Comparison of ENCODE assay signal across 18 cellular contexts in the genomic region with DNA sequence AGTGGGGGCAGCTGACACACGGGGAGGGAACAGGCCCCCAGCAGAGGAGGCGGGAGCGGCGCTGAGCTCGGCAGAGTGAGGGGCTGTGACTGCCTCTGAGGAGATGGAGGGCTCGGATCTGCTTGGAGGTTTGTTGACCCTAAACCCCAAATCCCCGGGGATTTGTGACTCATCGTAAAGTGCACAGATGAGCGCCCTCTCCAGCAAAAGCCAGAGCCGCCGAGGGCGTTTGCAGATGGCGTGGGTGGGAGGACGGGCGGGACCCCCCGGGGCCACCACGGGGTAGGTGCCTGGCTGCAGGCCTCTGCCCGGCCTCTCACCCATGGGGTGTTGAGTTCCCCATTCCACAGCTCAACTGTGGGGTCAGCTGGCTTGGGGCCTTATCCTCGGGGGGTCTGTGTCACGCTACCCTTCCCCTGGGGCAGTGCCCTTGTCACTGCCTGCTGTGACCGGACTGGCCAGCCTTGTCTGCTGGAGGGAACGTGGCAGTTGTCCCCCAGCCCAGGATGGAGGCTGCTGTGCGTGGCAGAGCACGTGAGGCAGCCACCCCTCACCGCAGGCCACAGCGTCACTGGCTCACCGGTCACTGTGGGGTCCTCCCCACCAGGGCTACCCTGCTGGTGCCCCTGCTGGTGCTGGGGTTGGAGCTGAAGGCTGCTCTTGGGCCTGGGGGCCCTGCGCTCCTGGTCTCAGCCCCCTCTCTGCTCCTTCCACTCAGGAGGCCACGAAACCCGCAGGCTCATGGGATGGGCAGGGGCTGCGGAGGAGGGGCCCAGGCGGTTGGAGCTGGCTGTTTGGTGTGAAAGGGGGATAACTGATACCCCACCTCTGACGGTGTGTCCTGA. TPM values are rescaled to one million over a fixed set of nuclear protein-coding genes. Genes with fewer than 3 reads are reported as not detected.
DNase-seq lines count a peak whose midpoint lies in the region; ATAC-seq and TF ChIP-seq lines count a peak whose summit lies in the region.
"Had no signal": no experiment of that assay in that cellular context is flagged by ENCODE, and none has a peak within 500 bp of the region (broad histone marks: within the 10 kb centered on the region; RNA-seq: fewer than 3 reads in every experiment).

No MANE protein-coding gene starts in this region.

- H4K20me1 ChIP-seq in smooth muscle cell (ENCODE audit: low read depth): peaks cover 29% of the 10 kb centered on the region

- DNase-seq in right cardiac atrium (peak in 2 of 3 donors; percentile 39 to 47), left ventricle myocardium inferior (no peak), NAMALWA (ENCODE audit: low spot score) (peak; percentile 22), activated B cell treated with CpG ODN at 0.5 μM for 24 hours (no peak), AG08395 (ENCODE audit: low spot score) (no peak), SIG-M5 treated with dmso at 0.1 percent for 504 hours (lab: John Stamatoyannopoulos, UW; ENCODE audit: unreplicated experiment) (no peak), smooth muscle cell (lab: John Stamatoyannopoulos, UW; ENCODE audit: unreplicated experiment) (no peak)
- DNase-seq: DMS79, HCEC 1CT, MV-4-11, NCI-H146, NCI-H2081, NCI-H2227 treated with DMSO at 0.1 percent for 48 hours, NCI-H526 treated with DMSO at 0.1 percent for 48 hours, PC-9 had no signal

- H2AFZ ChIP-seq in smooth muscle cell (ENCODE audit: low read depth): no peak overlapping the region
- H2AFZ ChIP-seq: PC-9 had no signal

- no peaks in the 10 kb centered on the region for H3K79me2 ChIP-seq in smooth muscle cell (ENCODE audit: low read depth)

- intact Hi-C loops in right cardiac atrium (cut with DNase I): no loop called here
- intact Hi-C loops in left ventricle myocardium inferior (cut with micrococcal nuclease): no loop called here
- intact Hi-C loops in activated B cell treated with CpG ODN at 0.5 μM for 24 hours (cut with micrococcal nuclease): no loop called here

- no peaks in the 10 kb centered on the region for H3K36me3 Mint-ChIP-seq in activated B cell treated with CpG ODN at 0.5 μM for 24 hours (ENCODE audit: low read depth)
- H3K36me3 Mint-ChIP-seq: CD4-positive, alpha-beta memory T cell had no signal

- no peak overlapping the region for H3K4me2 ChIP-seq in smooth muscle cell
- H3K4me2 ChIP-seq: PC-9 had no signal

- no peaks in the 10 kb centered on the region for H3K9me3 Mint-ChIP-seq in activated B cell treated with CpG ODN at 0.5 μM for 24 hours

- no peak overlapping the region for H3K27ac ChIP-seq in right cardiac atrium (ENCODE audit: low read length)
- H3K27ac ChIP-seq in left ventricle myocardium inferior (replicated peaks): no peak overlapping the region
- H3K27ac ChIP-seq in smooth muscle cell (ENCODE audit: low read depth): no peak overlapping the region
- H3K27ac ChIP-seq: PC-9, SK-N-MC had no signal

- ATAC-seq in right cardiac atrium: no peak
- ATAC-seq in activated B cell treated with CpG ODN at 0.5 μM for 24 hours (ENCODE audit: low read depth): peak; percentile 28
- ATAC-seq: GM12878 had no signal

- no peaks in the 10 kb centered on the region for H3K9me3 ChIP-seq in right cardiac atrium (ENCODE audit: control insufficient read depth, low read length)
- H3K9me3 ChIP-seq in left ventricle myocardium inferior (replicated peaks): no peaks in the 10 kb centered on the region
- H3K9me3 ChIP-seq in smooth muscle cell (replicated peaks; ENCODE audit: low read depth): no peaks in the 10 kb centered on the region

- H3K4me1 ChIP-seq in right cardiac atrium (ENCODE audit: control insufficient read depth, insufficient read depth, low read length): no peaks in the 10 kb centered on the region
- H3K4me1 ChIP-seq in left ventricle myocardium inferior: peaks cover 2% of the 10 kb centered on the region
- H3K4me1 ChIP-seq in smooth muscle cell (ENCODE audit: low read depth): no peaks in the 10 kb centered on the region

- CTCF ChIA-PET in activated B cell treated with CpG ODN at 0.5 μM for 24 hours (lab: Charles Lee): no interaction called here

- no peaks in the 10 kb centered on the region for H3K27me3 ChIP-seq in right cardiac atrium (ENCODE audit: control insufficient read depth, insufficient read depth)
- peaks cover 90% of the 10 kb centered on the region for H3K27me3 ChIP-seq in left ventricle myocardium inferior (ENCODE audit: low read depth)
- no peaks in the 10 kb centered on the region for H3K27me3 ChIP-seq in smooth muscle cell (ENCODE audit: low read depth)

- H3K4me3 ChIP-seq in right cardiac atrium (ENCODE audit: low read length) (no peak overlapping the region), left ventricle myocardium inferior (no peak overlapping the region), smooth muscle cell (no peak overlapping the region)
- H3K4me3 ChIP-seq: GM12878, PC-9, SK-N-MC had no signal

- 79% methylated on average over 33 of the region's 33 CpGs for WGBS in right cardiac atrium
- 80% methylated on average over 33 of the region's 33 CpGs for WGBS in smooth muscle cell (ENCODE audit: low lambda C conversion rate)

- no peaks in the 10 kb centered on the region for H3K4me1 Mint-ChIP-seq in activated B cell treated with CpG ODN at 0.5 μM for 24 hours
- H3K4me1 Mint-ChIP-seq: CD4-positive, alpha-beta memory T cell had no signal

- H3K4me3 Mint-ChIP-seq in activated B cell treated with CpG ODN at 0.5 μM for 24 hours: no peak overlapping the region
- H3K4me3 Mint-ChIP-seq: CD4-positive, alpha-beta memory T cell had no signal

- H3K36me3 ChIP-seq in left ventricle myocardium inferior: no peaks in the 10 kb centered on the region
- H3K36me3 ChIP-seq in smooth muscle cell (ENCODE audit: low read depth): no peaks in the 10 kb centered on the region

- POLR2A ChIA-PET in activated B cell treated with CpG ODN at 0.5 μM for 24 hours (lab: Charles Lee): interaction anchor here (0.5 kb wide), 1 partner anchor 484 kb away, joined by 9 read pairs; no protein-coding TSS in a partner anchor

- H3K9ac ChIP-seq in smooth muscle cell (ENCODE audit: low read depth): no peak overlapping the region

- no peaks in the 10 kb centered on the region for H3F3A ChIP-seq in smooth muscle cell (ENCODE audit: low read depth)

- no peak for TF ChIP-seq CTCF in left ventricle myocardium inferior (IDR thresholded peaks at IDR 0.05; ENCODE audit: borderline replicate concordance)
- TF ChIP-seq CTCF in activated B cell treated with CpG ODN at 0.5 μM for 24 hours (IDR thresholded peaks at IDR 0.05): no peak
- TF ChIP-seq CTCF in smooth muscle cell (IDR thresholded peaks at IDR 0.05; ENCODE audit: borderline replicate concordance, insufficient read depth, poor library complexity, severe bottlenecking): no peak

- H3K27me3 Mint-ChIP-seq in activated B cell treated with CpG ODN at 0.5 μM for 24 hours: peaks cover 10% of the 10 kb centered on the region

- H3K27ac Mint-ChIP-seq in activated B cell treated with CpG ODN at 0.5 μM for 24 hours: no peak overlapping the region
- H3K27ac Mint-ChIP-seq: CD4-positive, alpha-beta memory T cell had no signal

RNA-seq across cellular contexts. Expression of a gene that starts 13.3 kb away (rescaled TPM):
- total RNA-seq in right cardiac atrium: 1 to 10 TPM in 2 of 4 donors, under 1 TPM in 2; 0.61 to 2.3 (median 1.4) TPM
- polyA plus RNA-seq in right cardiac atrium: 2.3 TPM
- 0.52 TPM for total RNA-seq in left ventricle myocardium inferior
- 0.11 and 0.37 TPM in 2 replicates for total RNA-seq in activated B cell treated with CpG ODN at 0.5 μM for 24 hours
- total RNA-seq in smooth muscle cell: 0.27 and 5.2 TPM in 2 replicates
- 1.5 and 2.3 TPM in 2 replicates for polyA plus RNA-seq in smooth muscle cell
- polyA plus RNA-seq: GM12878 had no signal

Comparison
In these comparisons a context has a peak if more than half of its experiments do, and no peak if none do; other contexts are left out.
1. DNase-seq: peak in right cardiac atrium (2 of 3) and NAMALWA (single experiment); none in left ventricle myocardium inferior (single experiment), activated B cell treated with CpG ODN at 0.5 μM for 24 hours (single experiment), AG08395 (single experiment), SIG-M5 treated with dmso at 0.1 percent for 504 hours (single experiment) and smooth muscle cell (single experiment).